ENCODE assay signal across 32 cellular contexts in genomic region chr15:100783296-100783695, GRCh38.
DNase-seq lines count a peak whose midpoint lies in the region; ATAC-seq, FAIRE-seq and TF ChIP-seq lines count a peak whose summit lies in the region.
"Had no signal": no experiment of that assay in that cellular context is flagged by ENCODE, and none has a peak within 500 bp of the region (broad histone marks: within the 10 kb centered on the region; RNA-seq: fewer than 3 reads in every experiment).

No MANE protein-coding gene starts in this region.

- DNase-seq in activated CD8-positive, alpha-beta memory T cell treated with anti-CD3 and anti-CD28 coated beads for 24 hours = peak; percentile 33
- no peak for DNase-seq in activated CD8-positive, alpha-beta memory T cell treated with anti-CD3 and anti-CD28 coated beads, Interleukin-2, amount 10 ng/mL, durations not matched to agents 7 days and 5 days
- DNase-seq in bronchial epithelial cell (ENCODE audit: low read depth) (no peak), mesenteric fat pad (ENCODE audit: low spot score) (peak; percentile 45), suprapubic skin (ENCODE audit: low spot score in 2 of 2) (peak; percentile 21 to 50), NCI-H2029 treated with DMSO at 0.1 percent for 48 hours (lab: John Stamatoyannopoulos, UW) (no peak), HEK293T (ENCODE audit: extremely low spot score) (no peak), GM19238 (ENCODE audit: insufficient read length, low spot score) (no peak)
- DNase-seq: activated gamma-delta T cell treated with Interleukin-2 at 50 U/mL for 16 hours; activated naive CD8-positive, alpha-beta T cell treated with anti-CD3 and anti-CD28 coated beads, Interleukin-2, amount 10 ng/mL, durations not matched to agents 7 days and 5 days; activated T-cell treated with anti-CD3 and anti-CD28 coated beads, Interleukin-2, amount 50 U/mL, for 24 hours; CD4-positive, alpha-beta memory T cell; cortex of kidney; GOT3; kidney; MG63; NCI-H1105; NCI-H187 treated with DMSO at 0.1 percent for 48 hours; NCI-H526; NK-92 treated with Interleukin-12 subunit alpha and Interleukin-12 subunit beta, amount 100 ng/mL, for 24 hours; nucleus accumbens; stimulated activated naive CD4-positive, alpha-beta T cell had no signal

- no peak overlapping the region for H3K4me3 Mint-ChIP-seq in activated CD8-positive, alpha-beta memory T cell treated with anti-CD3 and anti-CD28 coated beads, Interleukin-2, amount 10 ng/mL, durations not matched to agents 7 days and 5 days
- H3K4me3 Mint-ChIP-seq: activated naive CD8-positive, alpha-beta T cell treated with anti-CD3 and anti-CD28 coated beads, Interleukin-2, amount 10 ng/mL, durations not matched to agents 7 days and 5 days; activated T-cell treated with anti-CD3 and anti-CD28 coated beads, Interleukin-2, amount 50 U/mL, for 24 hours; CD4-positive, alpha-beta memory T cell; mesothelial cell of epicardium; T-helper 1 cell treated with Interleukin-12 subunit alpha and Interleukin-12 subunit beta and Interleukin-4 antibody, amounts not matched to agents 30 μg/mL and 1 μg/mL, for 36 hours had no signal

- no peaks in the 10 kb centered on the region for H3K4me1 ChIP-seq in suprapubic skin
- H3K4me1 ChIP-seq: A549, uterus had no signal

- CTCF ChIA-PET in activated CD8-positive, alpha-beta memory T cell treated with anti-CD3 and anti-CD28 coated beads, Interleukin-2, amount 10 ng/mL, durations not matched to agents 7 days and 5 days (lab: Charles Lee) = no interaction called here
- CTCF ChIA-PET in HEK293T (lab: Yijun Ruan, JAX) = no interaction called here

- WGBS in suprapubic skin = 91% methylated on average over 7 of the region's 7 CpGs

- H3K27ac ChIP-seq in suprapubic skin = no peak overlapping the region
- H3K27ac ChIP-seq: A549, KMS-11, skin epidermis, uterus had no signal

- no peaks in the 10 kb centered on the region for H3K36me3 Mint-ChIP-seq in activated CD8-positive, alpha-beta memory T cell treated with anti-CD3 and anti-CD28 coated beads, Interleukin-2, amount 10 ng/mL, durations not matched to agents 7 days and 5 days
- H3K36me3 Mint-ChIP-seq: activated naive CD8-positive, alpha-beta T cell treated with anti-CD3 and anti-CD28 coated beads, Interleukin-2, amount 10 ng/mL, durations not matched to agents 7 days and 5 days; CD4-positive, alpha-beta memory T cell; mesothelial cell of epicardium had no signal

- no peaks in the 10 kb centered on the region for H3K27me3 ChIP-seq in bronchial epithelial cell (ENCODE audit: control insufficient read depth, insufficient read depth, low read length)
- peaks cover 7% of the 10 kb centered on the region for H3K27me3 ChIP-seq in suprapubic skin
- H3K27me3 ChIP-seq: MG63, uterus had no signal

- H3K4me1 Mint-ChIP-seq in activated CD8-positive, alpha-beta memory T cell treated with anti-CD3 and anti-CD28 coated beads, Interleukin-2, amount 10 ng/mL, durations not matched to agents 7 days and 5 days = no peaks in the 10 kb centered on the region
- H3K4me1 Mint-ChIP-seq: activated naive CD8-positive, alpha-beta T cell treated with anti-CD3 and anti-CD28 coated beads, Interleukin-2, amount 10 ng/mL, durations not matched to agents 7 days and 5 days; CD4-positive, alpha-beta memory T cell; mesothelial cell of epicardium had no signal

- TF ChIP-seq CTCF in bronchial epithelial cell (IDR thresholded peaks at IDR 0.05; ENCODE audit: insufficient read depth, low read length, severe bottlenecking) (no peak), suprapubic skin (IDR thresholded peaks at IDR 0.05) (no peak)

- H3K4me3 ChIP-seq in bronchial epithelial cell (ENCODE audit: low read depth, low read length) (no peak overlapping the region), suprapubic skin (no peak overlapping the region)
- H3K4me3 ChIP-seq: A549, MG63, skin epidermis, uterus had no signal

- H3K36me3 ChIP-seq in bronchial epithelial cell (ENCODE audit: control insufficient read depth, insufficient read depth, low read length) (no peaks in the 10 kb centered on the region), suprapubic skin (no peaks in the 10 kb centered on the region)
- H3K36me3 ChIP-seq: MG63, uterus had no signal

- FAIRE-seq in bronchial epithelial cell (lab: Jason Lieb, UNC) = peak; percentile 86
- FAIRE-seq: A549, GM18507, kidney, TTC549 had no signal

- no peak for TF ChIP-seq EP300 in suprapubic skin (IDR thresholded peaks at IDR 0.05)

- no peaks in the 10 kb centered on the region for H3K9me3 ChIP-seq in suprapubic skin
- H3K9me3 ChIP-seq: A549, MG63, uterus had no signal

- no peak for ATAC-seq in activated CD8-positive, alpha-beta memory T cell treated with anti-CD3 and anti-CD28 coated beads, Interleukin-2, amount 10 ng/mL, durations not matched to agents 7 days and 5 days
- ATAC-seq: A549; activated CD4-positive, CD25-positive, alpha-beta regulatory T cell treated with anti-CD3 and anti-CD28 coated beads, Interleukin-2, amount 50 U/mL, for 24 hours; SK-N-SH treated with all-trans-retinoic acid at 6 μM for 48 hours had no signal

- POLR2A ChIA-PET in HEK293T (lab: Yijun Ruan, JAX) = no interaction called here

- H3K27me3 Mint-ChIP-seq in activated CD8-positive, alpha-beta memory T cell treated with anti-CD3 and anti-CD28 coated beads, Interleukin-2, amount 10 ng/mL, durations not matched to agents 7 days and 5 days = no peaks in the 10 kb centered on the region

- no peak for TF ChIP-seq POLR2A in suprapubic skin (IDR thresholded peaks at IDR 0.05)

- H3K27ac Mint-ChIP-seq in activated CD8-positive, alpha-beta memory T cell treated with anti-CD3 and anti-CD28 coated beads, Interleukin-2, amount 10 ng/mL, durations not matched to agents 7 days and 5 days = no peak overlapping the region
- H3K27ac Mint-ChIP-seq: activated naive CD8-positive, alpha-beta T cell treated with anti-CD3 and anti-CD28 coated beads, Interleukin-2, amount 10 ng/mL, durations not matched to agents 7 days and 5 days; activated T-cell treated with anti-CD3 and anti-CD28 coated beads, Interleukin-2, amount 50 U/mL, for 24 hours; mesothelial cell of epicardium; T-helper 1 cell treated with Interleukin-12 subunit alpha and Interleukin-12 subunit beta and Interleukin-4 antibody, amounts not matched to agents 30 μg/mL and 1 μg/mL, for 36 hours had no signal

- no peaks in the 10 kb centered on the region for H3K9me3 Mint-ChIP-seq in activated CD8-positive, alpha-beta memory T cell treated with anti-CD3 and anti-CD28 coated beads, Interleukin-2, amount 10 ng/mL, durations not matched to agents 7 days and 5 days (ENCODE audit: low read depth)
- H3K9me3 Mint-ChIP-seq: activated naive CD8-positive, alpha-beta T cell treated with anti-CD3 and anti-CD28 coated beads, Interleukin-2, amount 10 ng/mL, durations not matched to agents 7 days and 5 days; activated T-cell treated with anti-CD3 and anti-CD28 coated beads, Interleukin-2, amount 50 U/mL, for 24 hours; CD4-positive, alpha-beta memory T cell; mesothelial cell of epicardium; T-helper 1 cell treated with Interleukin-12 subunit alpha and Interleukin-12 subunit beta and Interleukin-4 antibody, amounts not matched to agents 30 μg/mL and 1 μg/mL, for 36 hours had no signal

TF ChIP-seq in HEK293T, 16 proteins besides CTCF, POLR2A, EP300 and RAD21:
- TF ChIP-seq, protein P1, sequence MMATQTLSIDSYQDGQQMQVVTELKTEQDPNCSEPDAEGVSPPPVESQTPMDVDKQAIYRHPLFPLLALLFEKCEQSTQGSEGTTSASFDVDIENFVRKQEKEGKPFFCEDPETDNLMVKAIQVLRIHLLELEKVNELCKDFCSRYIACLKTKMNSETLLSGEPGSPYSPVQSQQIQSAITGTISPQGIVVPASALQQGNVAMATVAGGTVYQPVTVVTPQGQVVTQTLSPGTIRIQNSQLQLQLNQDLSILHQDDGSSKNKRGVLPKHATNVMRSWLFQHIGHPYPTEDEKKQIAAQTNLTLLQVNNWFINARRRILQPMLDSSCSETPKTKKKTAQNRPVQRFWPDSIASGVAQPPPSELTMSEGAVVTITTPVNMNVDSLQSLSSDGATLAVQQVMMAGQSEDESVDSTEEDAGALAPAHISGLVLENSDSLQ (IDR thresholded peaks at IDR 0.05) = no peak
- TF ChIP-seq NFRKB (IDR thresholded peaks at IDR 0.05) (no peak), SUZ12 (IDR thresholded peaks at IDR 0.05) (no peak), ELF4 (IDR thresholded peaks at IDR 0.05) (no peak), ZNF384 (IDR thresholded peaks at IDR 0.05) (no peak), L3MBTL2 (conservative IDR thresholded peaks at IDR 0.05) (no peak), LEF1 (IDR thresholded peaks at IDR 0.05; ENCODE audit: borderline replicate concordance) (no peak), FOXK2 (IDR thresholded peaks at IDR 0.05) (no peak), SP1 (IDR thresholded peaks at IDR 0.05) (no peak), HDGF (IDR thresholded peaks at IDR 0.05; ENCODE audit: borderline replicate concordance) (no peak), TARDBP (IDR thresholded peaks at IDR 0.05) (no peak), CTBP1 (IDR thresholded peaks at IDR 0.05; ENCODE audit: borderline replicate concordance) (no peak), BHLHE40 (IDR thresholded peaks at IDR 0.05; ENCODE audit: borderline replicate concordance) (no peak), FOXA1 (IDR thresholded peaks at IDR 0.05) (no peak), FOXM1 (IDR thresholded peaks at IDR 0.05; ENCODE audit: borderline replicate concordance) (no peak), ARNT (IDR thresholded peaks at IDR 0.05) (no peak)

Comparison
In these comparisons a context has a peak if more than half of its experiments do, and no peak if none do; other contexts are left out.
1. DNase-seq: peak in activated CD8-positive, alpha-beta memory T cell treated with anti-CD3 and anti-CD28 coated beads for 24 hours (single experiment), mesenteric fat pad (single experiment) and suprapubic skin (2 of 2); none in activated CD8-positive, alpha-beta memory T cell treated with anti-CD3 and anti-CD28 coated beads, Interleukin-2, amount 10 ng/mL, durations not matched to agents 7 days and 5 days (single experiment), bronchial epithelial cell (single experiment), NCI-H2029 treated with DMSO at 0.1 percent for 48 hours (single experiment), HEK293T (single experiment) and GM19238 (single experiment).